Comparison of ENCODE assay signal across 9 cellular contexts in the genomic region with DNA sequence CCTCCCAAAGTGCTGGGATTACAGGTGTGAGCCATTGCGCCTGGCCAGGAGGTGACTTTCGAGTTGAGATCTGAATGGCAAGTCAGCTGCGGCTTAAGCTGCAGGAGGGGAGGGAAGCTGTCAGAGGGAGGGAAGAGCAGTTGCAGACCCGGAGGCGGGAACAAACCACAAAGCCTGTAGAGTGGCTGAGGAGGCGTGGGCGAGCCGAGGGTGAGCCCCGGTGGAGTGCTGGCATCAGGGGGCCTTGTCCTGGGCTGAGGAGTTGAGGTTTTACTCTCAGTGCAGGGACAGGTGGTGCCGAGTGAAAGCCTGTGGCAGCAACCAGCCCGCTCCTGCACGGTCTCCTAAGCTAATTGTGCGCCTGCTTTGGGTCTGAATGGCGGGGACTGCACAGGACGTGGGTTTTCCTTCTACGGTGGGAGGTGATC. TPM values are rescaled to one million over a fixed set of nuclear protein-coding genes. Genes with fewer than 3 reads are reported as not detected.
DNase-seq lines count a peak whose midpoint lies in the region.
"Had no signal": no experiment of that assay in that cellular context is flagged by ENCODE, and none has a peak within 500 bp of the region (broad histone marks: within the 10 kb centered on the region; RNA-seq: fewer than 3 reads in every experiment).

No MANE protein-coding gene starts in this region.

- no peaks in the 10 kb centered on the region for H3K27me3 Mint-ChIP-seq in activated naive CD8-positive, alpha-beta T cell

- no peaks in the 10 kb centered on the region for H3K9me3 ChIP-seq in MG63
- H3K9me3 ChIP-seq: SJSA1 had no signal

- peaks cover 68% of the 10 kb centered on the region for H3K4me1 Mint-ChIP-seq in activated naive CD8-positive, alpha-beta T cell (ENCODE audit: low read depth)

- H3K4me3 Mint-ChIP-seq in activated naive CD8-positive, alpha-beta T cell, result peak overlapping the region; percentile 65

- no peak overlapping the region for H3K27ac Mint-ChIP-seq in activated naive CD8-positive, alpha-beta T cell

- DNase-seq in activated naive CD4-positive, alpha-beta T cell treated with Interleukin-2 at 50 U/mL for 16 hours, result peak; percentile 66
- no peak for DNase-seq in activated naive CD4-positive, alpha-beta T cell (lab: John Stamatoyannopoulos, UW)
- DNase-seq in OCI-M1 (lab: John Stamatoyannopoulos, UW), result peak; percentile 60
- DNase-seq in stimulated activated CD4-positive, alpha-beta T cell treated with anti-CD3 and anti-CD28 coated beads, Interleukin-2, amount 100 ng/mL, for 4 hours (ENCODE audit: low read depth), result peak; percentile 56
- no peak for DNase-seq in 8988T
- DNase-seq in middle frontal gyrus (ENCODE audit: extremely low spot score, low spot score), result no peak
- DNase-seq in MG63, result no peak

- H3K27me3 ChIP-seq in MG63, result no peaks in the 10 kb centered on the region
- H3K27me3 ChIP-seq: SJSA1 had no signal

- no peaks in the 10 kb centered on the region for H3K9me3 Mint-ChIP-seq in activated naive CD8-positive, alpha-beta T cell (ENCODE audit: low read depth)

- no peak overlapping the region for H3K4me3 ChIP-seq in MG63
- H3K4me3 ChIP-seq: SJSA1 had no signal

- H3K36me3 Mint-ChIP-seq in activated naive CD8-positive, alpha-beta T cell, result no peaks in the 10 kb centered on the region

- peaks cover 3% of the 10 kb centered on the region; the same call in 1 of the 2 replicates for H3K36me3 ChIP-seq in MG63
- H3K36me3 ChIP-seq: SJSA1 had no signal

RNA-seq across cellular contexts. Expression of a gene that starts 24.2 kb away (rescaled TPM):
- 18.1 and 33.1 TPM in 2 replicates for total RNA-seq in MG63 (2014; rRNA removed; shearing (Covaris generic); ENCODE audit: low replicate concordance)

RNA-seq across cellular contexts. Expression of a gene that starts 38.1 kb away (rescaled TPM):
- total RNA-seq in MG63 (2014; rRNA removed; shearing (Covaris generic); ENCODE audit: low replicate concordance), result 28.2 and 73.6 TPM in 2 replicates

RNA-seq across cellular contexts. Expression of a gene that starts 40.9 kb away (rescaled TPM):
- not detected in 2 replicates for total RNA-seq in MG63 (2014; rRNA removed; shearing (Covaris generic); ENCODE audit: low replicate concordance)
- total RNA-seq: SJSA1 had no signal

RNA-seq across cellular contexts. Expression of a gene that starts 43.6 kb away (rescaled TPM):
- 0.91 TPM in 1 of 2 replicates, not detected in the other for total RNA-seq in MG63 (2014; rRNA removed; shearing (Covaris generic); ENCODE audit: low replicate concordance)
- total RNA-seq: SJSA1 had no signal

Comparison
In these comparisons a context has a peak if more than half of its experiments do, and no peak if none do; other contexts are left out.
1. DNase-seq: peak in activated naive CD4-positive, alpha-beta T cell treated with Interleukin-2 at 50 U/mL for 16 hours (single experiment), OCI-M1 (single experiment) and stimulated activated CD4-positive, alpha-beta T cell treated with anti-CD3 and anti-CD28 coated beads, Interleukin-2, amount 100 ng/mL, for 4 hours (single experiment); none in activated naive CD4-positive, alpha-beta T cell (0 of 4), 8988T (single experiment), middle frontal gyrus (single experiment) and MG63 (single experiment).